15 cellular contexts compared by ENCODE assay signal in genomic region chr5:96407441-96407840, GRCh38. TPM values are rescaled to one million over a fixed set of nuclear protein-coding genes. Genes with fewer than 3 reads are reported as not detected.
A peak's percentile ranks its signal among the peaks of the same experiment; 100 is the strongest.
DNase-seq lines count a peak whose midpoint lies in the region; ATAC-seq and TF ChIP-seq lines count a peak whose summit lies in the region.
"Had no signal": no experiment of that assay in that cellular context is flagged by ENCODE, and none has a peak within 500 bp of the region (broad histone marks: within the 10 kb centered on the region; RNA-seq: fewer than 3 reads in every experiment).

No MANE protein-coding gene starts in this region.

- H3K4me3 ChIP-seq in ACC112 (ENCODE audit: low read depth, low read length) (0 out of 2 replicates have a peak overlapping the region, but pooled peaks have one; percentile 35), adipocyte (ENCODE audit: low read length) (peak overlapping the region; percentile 63), fibroblast of pulmonary artery (replicated peaks; ENCODE audit: low read depth, low read length) (peak overlapping the region; percentile 39)

- H3K27ac ChIP-seq in ACC112 (ENCODE audit: low read depth, low read length) = peak overlapping the region; percentile 79
- H3K27ac ChIP-seq: C4-2B had no signal

- no peaks in the 10 kb centered on the region for H3K36me3 ChIP-seq in ACC112 (ENCODE audit: insufficient read depth, low read length)
- H3K36me3 ChIP-seq in adipocyte (ENCODE audit: control insufficient read depth, insufficient read depth, low read length, severe bottlenecking) = no peaks in the 10 kb centered on the region
- H3K36me3 ChIP-seq: BE2C had no signal

- peak overlapping the region; percentile 68 for H3K9ac ChIP-seq in adipocyte (ENCODE audit: low read length)

- H3K9me3 ChIP-seq in adipocyte (ENCODE audit: control insufficient read depth, low read length) = no peaks in the 10 kb centered on the region
- H3K9me3 ChIP-seq: BE2C had no signal

- H2AFZ ChIP-seq in ACC112 (ENCODE audit: low read length, unreplicated experiment) = no peak overlapping the region

- ATAC-seq in HG02852 (IDR thresholded peaks at IDR 0.05; ENCODE audit: unreplicated experiment) = no peak
- no peak for ATAC-seq in GM19035 (IDR thresholded peaks at IDR 0.05; ENCODE audit: unreplicated experiment)
- ATAC-seq: HCT116 had no signal

- H3K4me1 ChIP-seq in ACC112 (ENCODE audit: control insufficient read depth, insufficient read depth, low read length, unreplicated experiment) (peaks cover 32% of the 10 kb centered on the region), adipocyte (ENCODE audit: control insufficient read depth, insufficient read depth, low read length) (peaks cover 38% of the 10 kb centered on the region)
- H3K4me1 ChIP-seq: BE2C had no signal

- DNase-seq in adipocyte (ENCODE audit: low read depth) = no peak
- DNase-seq in fibroblast of pulmonary artery (ENCODE audit: low read depth) = no peak
- peak; percentile 29 for DNase-seq in pulmonary artery endothelial cell (ENCODE audit: low read depth, low spot score)
- DNase-seq in occipital lobe (lab: John Stamatoyannopoulos, UW) = no peak
- no peak for DNase-seq in NAMALWA (ENCODE audit: low spot score)
- DNase-seq: BE2C; CD4-positive, alpha-beta memory T cell; DMS153; DMS79 treated with DMSO at 0.1 percent for 48 hours; EL had no signal

- H3K79me2 ChIP-seq in ACC112 (ENCODE audit: control insufficient read depth, insufficient read depth, low read length, unreplicated experiment) = no peaks in the 10 kb centered on the region

- H3K27me3 ChIP-seq in ACC112 (ENCODE audit: insufficient read depth, low read length) (no peaks in the 10 kb centered on the region), adipocyte (replicated peaks; ENCODE audit: control insufficient read depth, insufficient read depth, low read length) (no peaks in the 10 kb centered on the region)
- H3K27me3 ChIP-seq: BE2C had no signal

- TF ChIP-seq CTCF in fibroblast of pulmonary artery (IDR thresholded peaks at IDR 0.05; ENCODE audit: low read length, missing control alignments) = no peak

RNA-seq across cellular contexts. Expression of gene PCSK1, which starts 25.6 kb away (rescaled TPM):
- total RNA-seq in pulmonary artery endothelial cell (2.2 and 3.4 TPM in 2 replicates), occipital lobe (1.6 TPM)
- total RNA-seq: CD4-positive, alpha-beta memory T cell had no signal
